Comparison of ENCODE assay signal across 8 cellular contexts in genomic region chr3:157532529-157533297, GRCh38. TPM values are rescaled to one million over a fixed set of nuclear protein-coding genes. Genes with fewer than 3 reads are reported as not detected.
DNase-seq lines count a peak whose midpoint lies in the region; ATAC-seq, FAIRE-seq and TF ChIP-seq lines count a peak whose summit lies in the region.

No MANE protein-coding gene starts in this region.

- FAIRE-seq in G401.6 (lab: Jason Lieb, UNC): peak; percentile 84

- H3F3A ChIP-seq in smooth muscle cell (ENCODE audit: low read depth): no peaks in the 10 kb centered on the region

- no peak overlapping the region for H3K4me3 ChIP-seq in HL-60 (replicated peaks; ENCODE audit: insufficient read depth, low read length)
- no peak overlapping the region for H3K4me3 ChIP-seq in ascending aorta
- no peak overlapping the region for H3K4me3 ChIP-seq in smooth muscle cell

- peak; percentile 14 to 62 for DNase-seq in HL-60 (ENCODE audit: low read depth in 1 of 2, low spot score in 1 of 2)
- peak; percentile 69 for DNase-seq in NCI-H526 treated with DMSO at 0.1 percent for 48 hours (lab: John Stamatoyannopoulos, UW)
- no peak for DNase-seq in ascending aorta (ENCODE audit: low spot score in 2 of 2)
- peak; percentile 68 for DNase-seq in iPS DF 19.7 (ENCODE audit: low read depth, low spot score)
- no peak for DNase-seq in smooth muscle cell (lab: John Stamatoyannopoulos, UW; ENCODE audit: unreplicated experiment)
- DNase-seq in activated effector memory CD4-positive, alpha-beta T cell treated with Interleukin-2 at 50 U/mL for 16 hours: no peak

- H3K4me1 ChIP-seq in ascending aorta (peaks cover 0 to 2% of the 10 kb centered on the region in 2 donors), smooth muscle cell (ENCODE audit: low read depth) (peaks cover 5% of the 10 kb centered on the region)

- intact Hi-C loops in ascending aorta (cut with DNase I): loop anchor here (1.0 to 5.0 kb wide), 2 partner anchors 40 to 900 kb away; no protein-coding TSS in a partner anchor

- H3K9ac ChIP-seq in smooth muscle cell (ENCODE audit: low read depth): no peak overlapping the region

- TF ChIP-seq CTCF in HL-60 (IDR thresholded peaks at IDR 0.05; ENCODE audit: insufficient read depth, low read length) (peak; percentile 32), ascending aorta (IDR thresholded peaks at IDR 0.05) (peak; percentile 50 to 79 (median 65)), smooth muscle cell (IDR thresholded peaks at IDR 0.05; ENCODE audit: borderline replicate concordance, insufficient read depth, poor library complexity, severe bottlenecking) (peak; percentile 73)

- peak; percentile 92 for ATAC-seq in GM21526 (IDR thresholded peaks at IDR 0.05; ENCODE audit: low FRiP score, unreplicated experiment)

- H3K9me3 ChIP-seq in ascending aorta (no peaks in the 10 kb centered on the region), smooth muscle cell (replicated peaks; ENCODE audit: low read depth) (no peaks in the 10 kb centered on the region)

- no peaks in the 10 kb centered on the region for H3K79me2 ChIP-seq in smooth muscle cell (ENCODE audit: low read depth)

- peak overlapping the region; percentile 47 for H3K4me2 ChIP-seq in smooth muscle cell

- H3K27ac ChIP-seq in HL-60 (replicated peaks) (no peak overlapping the region), ascending aorta (no peak overlapping the region), smooth muscle cell (ENCODE audit: low read depth) (peak overlapping the region; percentile 42)

- peak overlapping the region; percentile 44 for H2AFZ ChIP-seq in smooth muscle cell (ENCODE audit: low read depth)

- 37% methylated on average over 7 of the region's 7 CpGs for WGBS in smooth muscle cell (ENCODE audit: low lambda C conversion rate)

- no peaks in the 10 kb centered on the region for H3K27me3 ChIP-seq in HL-60 (ENCODE audit: insufficient read depth, poor library complexity, severe bottlenecking)
- no peaks in the 10 kb centered on the region for H3K27me3 ChIP-seq in ascending aorta
- H3K27me3 ChIP-seq in smooth muscle cell (ENCODE audit: low read depth): no peaks in the 10 kb centered on the region

- H3K36me3 ChIP-seq in ascending aorta: no peaks in the 10 kb centered on the region
- H3K36me3 ChIP-seq in smooth muscle cell (ENCODE audit: low read depth): no peaks in the 10 kb centered on the region

- no peaks in the 10 kb centered on the region for H4K20me1 ChIP-seq in smooth muscle cell (ENCODE audit: low read depth)

RNA-seq across cellular contexts. Expression of gene VEPH1, which starts 29.5 kb away (rescaled TPM):
- total RNA-seq in ascending aorta: 2.2 TPM
- total RNA-seq in smooth muscle cell: 0.58 and 5.0 TPM in 2 replicates
- 0.92 and 3.0 TPM in 2 replicates for polyA plus RNA-seq in smooth muscle cell

Comparison
In these comparisons a context has a peak if more than half of its experiments do, and no peak if none do; other contexts are left out.
1. DNase-seq: peak in HL-60 (2 of 2), NCI-H526 treated with DMSO at 0.1 percent for 48 hours (single experiment) and iPS DF 19.7 (single experiment); none in ascending aorta (0 of 2), smooth muscle cell (single experiment) and activated effector memory CD4-positive, alpha-beta T cell treated with Interleukin-2 at 50 U/mL for 16 hours (single experiment).
2. Peak in every context shown above with its lines, with median percentiles within 50 percentile points of each other: CTCF ChIP-seq.